14 cellular contexts compared by ENCODE assay signal in the genomic region with DNA sequence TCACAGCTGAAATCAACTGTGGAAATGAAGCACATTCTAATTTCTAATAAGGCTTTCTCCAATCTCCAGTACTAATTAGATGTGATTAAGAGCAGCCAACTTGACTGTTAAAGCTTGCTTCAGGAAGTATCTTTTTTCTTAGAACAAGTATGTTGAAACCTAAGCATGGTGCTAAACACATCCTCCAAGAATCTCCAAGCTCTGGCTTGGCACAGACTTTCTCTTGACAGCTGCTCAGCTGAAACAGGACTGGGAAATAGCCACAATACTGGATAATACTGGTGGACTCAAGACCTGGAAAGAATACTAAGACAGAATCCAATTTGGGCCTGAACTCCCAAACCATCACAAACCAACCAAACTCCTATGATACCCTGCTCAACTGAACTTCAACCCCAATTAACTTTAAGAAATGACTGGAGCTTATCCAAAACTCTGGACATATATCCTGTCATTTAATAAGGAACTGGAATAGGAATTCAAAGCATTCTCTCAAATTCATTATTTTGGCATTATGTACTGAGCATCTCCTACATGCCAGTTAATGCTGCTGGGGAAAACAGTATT. TPM values are rescaled to one million over a fixed set of nuclear protein-coding genes. Genes with fewer than 3 reads are reported as not detected.
DNase-seq lines count a peak whose midpoint lies in the region; ATAC-seq and TF ChIP-seq lines count a peak whose summit lies in the region.
"Had no signal": no experiment of that assay in that cellular context is flagged by ENCODE, and none has a peak within 500 bp of the region (broad histone marks: within the 10 kb centered on the region; RNA-seq: fewer than 3 reads in every experiment).

No MANE protein-coding gene starts in this region.

- H3K36me3 ChIP-seq in osteoblast (ENCODE audit: insufficient read depth, low read length), result no peaks in the 10 kb centered on the region
- H3K36me3 ChIP-seq in hepatocyte (replicated peaks; ENCODE audit: insufficient read depth, low read depth), result no peaks in the 10 kb centered on the region
- H3K36me3 ChIP-seq: suprapubic skin had no signal

- H3K9me3 Mint-ChIP-seq in activated CD8-positive, alpha-beta memory T cell treated with anti-CD3 and anti-CD28 coated beads, Interleukin-2, amount 10 ng/mL, durations not matched to agents 7 days and 5 days (ENCODE audit: low read depth), result no peaks in the 10 kb centered on the region
- H3K9me3 Mint-ChIP-seq: activated CD4-positive, alpha-beta memory T cell treated with anti-CD3 and anti-CD28 coated beads for 36 hours had no signal

- TF ChIP-seq CTCF in osteoblast (IDR thresholded peaks at IDR 0.05; ENCODE audit: extremely low read depth, low read depth, low read length) (no peak), hepatocyte (IDR thresholded peaks at IDR 0.05; ENCODE audit: poor library complexity) (no peak)

- no peak overlapping the region for H3K27ac Mint-ChIP-seq in activated CD8-positive, alpha-beta memory T cell treated with anti-CD3 and anti-CD28 coated beads, Interleukin-2, amount 10 ng/mL, durations not matched to agents 7 days and 5 days
- H3K27ac Mint-ChIP-seq: activated CD4-positive, alpha-beta memory T cell treated with anti-CD3 and anti-CD28 coated beads for 36 hours had no signal

- peak overlapping the region; percentile 27 for H3K27ac ChIP-seq in osteoblast (ENCODE audit: low read depth, low read length)
- H3K27ac ChIP-seq in hepatocyte, result no peak overlapping the region
- H3K27ac ChIP-seq: suprapubic skin had no signal

- H3K9me3 ChIP-seq in osteoblast (ENCODE audit: low read depth, low read length) (no peaks in the 10 kb centered on the region), hepatocyte (ENCODE audit: low read depth) (no peaks in the 10 kb centered on the region)
- H3K9me3 ChIP-seq: suprapubic skin had no signal

- H3K27me3 Mint-ChIP-seq in activated CD8-positive, alpha-beta memory T cell treated with anti-CD3 and anti-CD28 coated beads, Interleukin-2, amount 10 ng/mL, durations not matched to agents 7 days and 5 days, result no peaks in the 10 kb centered on the region
- H3K27me3 Mint-ChIP-seq: activated CD4-positive, alpha-beta memory T cell treated with anti-CD3 and anti-CD28 coated beads for 36 hours; activated naive CD8-positive, alpha-beta T cell had no signal

- H3K4me1 ChIP-seq in osteoblast (ENCODE audit: insufficient read depth, low read length) (peaks cover 10% of the 10 kb centered on the region), hepatocyte (ENCODE audit: insufficient read depth) (peaks cover 18% of the 10 kb centered on the region)

- peak overlapping the region; percentile 9 for H3K4me2 ChIP-seq in osteoblast (ENCODE audit: insufficient read depth, low read length)
- no peak overlapping the region for H3K4me2 ChIP-seq in hepatocyte

- no peak overlapping the region for H3K4me3 ChIP-seq in osteoblast (ENCODE audit: insufficient read depth, low read length)
- H3K4me3 ChIP-seq in hepatocyte, result no peak overlapping the region
- H3K4me3 ChIP-seq: suprapubic skin had no signal

- H3K79me2 ChIP-seq in osteoblast (ENCODE audit: insufficient read depth, low read length) (peaks cover 91% of the 10 kb centered on the region), hepatocyte (peaks cover 97% of the 10 kb centered on the region)

- H3K9me2 ChIP-seq in hepatocyte (replicated peaks; ENCODE audit: insufficient read depth), result no peaks in the 10 kb centered on the region

- H4K20me1 ChIP-seq in osteoblast (ENCODE audit: insufficient read depth, low read length) (peaks cover 47% of the 10 kb centered on the region), hepatocyte (ENCODE audit: insufficient read depth, poor library complexity, severe bottlenecking) (peaks cover 21% of the 10 kb centered on the region)

- peaks cover 19% of the 10 kb centered on the region for H3K36me3 Mint-ChIP-seq in activated CD8-positive, alpha-beta memory T cell treated with anti-CD3 and anti-CD28 coated beads, Interleukin-2, amount 10 ng/mL, durations not matched to agents 7 days and 5 days

- no peak overlapping the region for H3K4me3 Mint-ChIP-seq in activated CD8-positive, alpha-beta memory T cell treated with anti-CD3 and anti-CD28 coated beads, Interleukin-2, amount 10 ng/mL, durations not matched to agents 7 days and 5 days
- H3K4me3 Mint-ChIP-seq: activated CD4-positive, alpha-beta memory T cell treated with anti-CD3 and anti-CD28 coated beads for 36 hours; activated naive CD8-positive, alpha-beta T cell had no signal

- CTCF ChIA-PET in activated CD8-positive, alpha-beta memory T cell treated with anti-CD3 and anti-CD28 coated beads, Interleukin-2, amount 10 ng/mL, durations not matched to agents 7 days and 5 days (lab: Charles Lee), result no interaction called here

- H2AFZ ChIP-seq in osteoblast (ENCODE audit: low read length) (no peak overlapping the region), hepatocyte (no peak overlapping the region)

- peak; percentile 63 for DNase-seq in GF-D8 (lab: John Stamatoyannopoulos, UW)
- peak; percentile 49 for DNase-seq in NCI-H226
- peak; percentile 78 for DNase-seq in fibroblast of gingiva (ENCODE audit: low read depth)
- peak; percentile 59 for DNase-seq in osteoblast (ENCODE audit: insufficient read length, low spot score, missing footprints)
- no peak for DNase-seq in activated CD8-positive, alpha-beta memory T cell treated with anti-CD3 and anti-CD28 coated beads, Interleukin-2, amount 10 ng/mL, durations not matched to agents 7 days and 5 days
- DNase-seq in hepatocyte (ENCODE audit: low spot score), result no peak
- no peak for DNase-seq in T-helper 2 cell
- DNase-seq: activated CD4-positive, alpha-beta memory T cell treated with anti-CD3 and anti-CD28 coated beads for 36 hours; effector memory CD4-positive, alpha-beta T cell; H7; midbrain; NCI-H1694 treated with DMSO at 0.1 percent for 48 hours had no signal

- H3K27me3 ChIP-seq in osteoblast (ENCODE audit: insufficient read depth, low read length), result no peaks in the 10 kb centered on the region
- no peaks in the 10 kb centered on the region for H3K27me3 ChIP-seq in hepatocyte
- H3K27me3 ChIP-seq: suprapubic skin had no signal

- H3K4me1 Mint-ChIP-seq in activated CD8-positive, alpha-beta memory T cell treated with anti-CD3 and anti-CD28 coated beads, Interleukin-2, amount 10 ng/mL, durations not matched to agents 7 days and 5 days, result peaks cover 23% of the 10 kb centered on the region

- no peak for ATAC-seq in activated CD8-positive, alpha-beta memory T cell treated with anti-CD3 and anti-CD28 coated beads, Interleukin-2, amount 10 ng/mL, durations not matched to agents 7 days and 5 days

RNA-seq across cellular contexts. Expression of gene PRKAA1, which starts 16.2 kb away (rescaled TPM):
- 95.5 and 110 TPM in 2 replicates for total RNA-seq in osteoblast
- total RNA-seq in activated CD8-positive, alpha-beta memory T cell treated with anti-CD3 and anti-CD28 coated beads, Interleukin-2, amount 10 ng/mL, durations not matched to agents 7 days and 5 days, result 10 to 100 TPM; 64.6 to 76.8 TPM
- 87.9 and 90.4 TPM in 2 replicates for total RNA-seq in hepatocyte
- polyA plus RNA-seq in hepatocyte, result 24.5 and 25.7 TPM in 2 replicates

RNA-seq across cellular contexts. Expression of gene TTC33, which starts 26.2 kb away (rescaled TPM):
- total RNA-seq in osteoblast (13.8 and 14.5 TPM in 2 replicates), hepatocyte (15.4 and 19.3 TPM in 2 replicates)
- total RNA-seq in activated CD8-positive, alpha-beta memory T cell treated with anti-CD3 and anti-CD28 coated beads, Interleukin-2, amount 10 ng/mL, durations not matched to agents 7 days and 5 days, result 10 to 100 TPM; 16.3 to 17.7 TPM
- polyA plus RNA-seq in hepatocyte, result 5.6 and 8.8 TPM in 2 replicates

RNA-seq across cellular contexts. Expression of gene RPL37, which starts 53.1 kb away (rescaled TPM):
- total RNA-seq in osteoblast (220 and 385 TPM in 2 replicates), hepatocyte (48.2 and 68.7 TPM in 2 replicates)
- total RNA-seq in activated CD8-positive, alpha-beta memory T cell treated with anti-CD3 and anti-CD28 coated beads, Interleukin-2, amount 10 ng/mL, durations not matched to agents 7 days and 5 days, result 1,000 to 10,000 TPM; 1,192 to 1,333 TPM
- polyA plus RNA-seq in hepatocyte, result 534 and 566 TPM in 2 replicates

RNA-seq across cellular contexts. Expression of gene CARD6, which starts 59.2 kb away (rescaled TPM):
- 19.5 and 24.8 TPM in 2 replicates for total RNA-seq in osteoblast
- total RNA-seq in activated CD8-positive, alpha-beta memory T cell treated with anti-CD3 and anti-CD28 coated beads, Interleukin-2, amount 10 ng/mL, durations not matched to agents 7 days and 5 days, result 1 to 10 TPM; 2.6 to 4.6 TPM
- 4.5 and 5.5 TPM in 2 replicates for total RNA-seq in hepatocyte
- polyA plus RNA-seq in hepatocyte, result 1.4 and 2.6 TPM in 2 replicates

Comparison
In these comparisons a context has a peak if more than half of its experiments do, and no peak if none do; other contexts are left out.
1. DNase-seq: peak in GF-D8 (single experiment), NCI-H226 (single experiment), fibroblast of gingiva (single experiment) and osteoblast (single experiment); none in activated CD8-positive, alpha-beta memory T cell treated with anti-CD3 and anti-CD28 coated beads, Interleukin-2, amount 10 ng/mL, durations not matched to agents 7 days and 5 days (single experiment), hepatocyte (single experiment) and T-helper 2 cell (0 of 5).